1 cellular context compared by ENCODE assay signal in genomic region chr7:99406557-99406956, GRCh38.
TF ChIP-seq lines count a peak whose summit lies in the region.

No MANE protein-coding gene starts in this region.

TF ChIP-seq in WTC11, 78 proteins besides CTCF, POLR2A, EP300 and RAD21 (continued from another document):
- TF ChIP-seq, protein P1, sequence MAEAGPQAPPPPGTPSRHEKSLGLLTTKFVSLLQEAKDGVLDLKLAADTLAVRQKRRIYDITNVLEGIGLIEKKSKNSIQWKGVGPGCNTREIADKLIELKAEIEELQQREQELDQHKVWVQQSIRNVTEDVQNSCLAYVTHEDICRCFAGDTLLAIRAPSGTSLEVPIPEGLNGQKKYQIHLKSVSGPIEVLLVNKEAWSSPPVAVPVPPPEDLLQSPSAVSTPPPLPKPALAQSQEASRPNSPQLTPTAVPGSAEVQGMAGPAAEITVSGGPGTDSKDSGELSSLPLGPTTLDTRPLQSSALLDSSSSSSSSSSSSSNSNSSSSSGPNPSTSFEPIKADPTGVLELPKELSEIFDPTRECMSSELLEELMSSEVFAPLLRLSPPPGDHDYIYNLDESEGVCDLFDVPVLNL (CRISPR knock-in tag; IDR thresholded peaks at IDR 0.05; ENCODE audit: borderline replicate concordance, low read depth) = no peak
- TF ChIP-seq, protein P2, sequence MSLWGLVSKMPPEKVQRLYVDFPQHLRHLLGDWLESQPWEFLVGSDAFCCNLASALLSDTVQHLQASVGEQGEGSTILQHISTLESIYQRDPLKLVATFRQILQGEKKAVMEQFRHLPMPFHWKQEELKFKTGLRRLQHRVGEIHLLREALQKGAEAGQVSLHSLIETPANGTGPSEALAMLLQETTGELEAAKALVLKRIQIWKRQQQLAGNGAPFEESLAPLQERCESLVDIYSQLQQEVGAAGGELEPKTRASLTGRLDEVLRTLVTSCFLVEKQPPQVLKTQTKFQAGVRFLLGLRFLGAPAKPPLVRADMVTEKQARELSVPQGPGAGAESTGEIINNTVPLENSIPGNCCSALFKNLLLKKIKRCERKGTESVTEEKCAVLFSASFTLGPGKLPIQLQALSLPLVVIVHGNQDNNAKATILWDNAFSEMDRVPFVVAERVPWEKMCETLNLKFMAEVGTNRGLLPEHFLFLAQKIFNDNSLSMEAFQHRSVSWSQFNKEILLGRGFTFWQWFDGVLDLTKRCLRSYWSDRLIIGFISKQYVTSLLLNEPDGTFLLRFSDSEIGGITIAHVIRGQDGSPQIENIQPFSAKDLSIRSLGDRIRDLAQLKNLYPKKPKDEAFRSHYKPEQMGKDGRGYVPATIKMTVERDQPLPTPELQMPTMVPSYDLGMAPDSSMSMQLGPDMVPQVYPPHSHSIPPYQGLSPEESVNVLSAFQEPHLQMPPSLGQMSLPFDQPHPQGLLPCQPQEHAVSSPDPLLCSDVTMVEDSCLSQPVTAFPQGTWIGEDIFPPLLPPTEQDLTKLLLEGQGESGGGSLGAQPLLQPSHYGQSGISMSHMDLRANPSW (CRISPR knock-in tag; conservative IDR thresholded peaks at IDR 0.05; ENCODE audit: low read depth) = no peak
- TF ChIP-seq TP53 (CRISPR knock-in tag; IDR thresholded peaks at IDR 0.05) = no peak
- no peak for TF ChIP-seq ZNF423 (CRISPR knock-in tag; IDR thresholded peaks at IDR 0.05)
- no peak for TF ChIP-seq ETV6 (CRISPR knock-in tag; IDR thresholded peaks at IDR 0.05)
- TF ChIP-seq RELA (CRISPR knock-in tag; IDR thresholded peaks at IDR 0.05; ENCODE audit: borderline replicate concordance) = no peak
- no peak for TF ChIP-seq SOX15 (CRISPR knock-in tag; IDR thresholded peaks at IDR 0.05)
- no peak for TF ChIP-seq EMX1 (CRISPR knock-in tag; IDR thresholded peaks at IDR 0.05)
- no peak for TF ChIP-seq FOXP1 (CRISPR knock-in tag; IDR thresholded peaks at IDR 0.05; ENCODE audit: borderline replicate concordance)
TF ChIP-seq in WTC11: peak in this region for 0.
